Comparison of ENCODE assay signal across 18 cellular contexts in genomic region chr12:116638376-116638775, GRCh38.
A peak's percentile ranks its signal among the peaks of the same experiment; 100 is the strongest.
DNase-seq lines count a peak whose midpoint lies in the region; ATAC-seq, FAIRE-seq and TF ChIP-seq lines count a peak whose summit lies in the region.
"Had no signal": no experiment of that assay in that cellular context is flagged by ENCODE, and none has a peak within 500 bp of the region (broad histone marks: within the 10 kb centered on the region; RNA-seq: fewer than 3 reads in every experiment).

No MANE protein-coding gene starts in this region.

- no peaks in the 10 kb centered on the region for H4K20me1 ChIP-seq in HepG2 (ENCODE audit: insufficient read depth, low read length)

- no peak overlapping the region for H2AFZ ChIP-seq in HepG2 (ENCODE audit: low read length)
- H2AFZ ChIP-seq: GM23338 had no signal

- H3K36me3 ChIP-seq in HepG2 (replicated peaks in 1 of 2; ENCODE audit: control insufficient read depth in 1 of 2, insufficient read depth in 2 of 2, low read length in 2 of 2), result no peaks in the 10 kb centered on the region
- H3K36me3 ChIP-seq in right lobe of liver, result no peaks in the 10 kb centered on the region
- no peaks in the 10 kb centered on the region for H3K36me3 ChIP-seq in thymus (ENCODE audit: control insufficient read depth, insufficient read depth)
- H3K36me3 ChIP-seq in HAP-1 (replicated peaks), result no peaks in the 10 kb centered on the region

- peaks cover 45% of the 10 kb centered on the region for H3K4me1 ChIP-seq in HepG2 (ENCODE audit: insufficient read depth, low read length)
- H3K4me1 ChIP-seq in right lobe of liver, result peaks cover 0 to 27% (median 14%) of the 10 kb centered on the region in 4 donors
- peaks cover 11% of the 10 kb centered on the region for H3K4me1 ChIP-seq in thymus (ENCODE audit: control insufficient read depth, insufficient read depth, low read length)
- H3K4me1 ChIP-seq in HAP-1, result no peaks in the 10 kb centered on the region

- TF ChIP-seq RAD21 in HepG2 (CRISPR knock-in tag; IDR thresholded peaks at IDR 0.05), result no peak

- BruUV-seq in HepG2 (replicated peaks; lab: Mats Ljungman, UMichigan), result no TSS peak

- H3K27ac ChIP-seq in HepG2 (ENCODE audit: extremely low read length, insufficient read depth, low read length), result no peak overlapping the region
- H3K27ac ChIP-seq in right lobe of liver, result no peak overlapping the region
- H3K27ac ChIP-seq in C4-2B, result peak overlapping the region; percentile 98
- peak overlapping the region; percentile 99 for H3K27ac ChIP-seq in VCaP
- H3K27ac ChIP-seq in thymus (ENCODE audit: low read depth), result peak overlapping the region; percentile 13

- no peaks in the 10 kb centered on the region for H3K79me2 ChIP-seq in HepG2 (ENCODE audit: insufficient read depth, low read length)

- intact Hi-C loops in HepG2 (cut with micrococcal nuclease; ENCODE audit: unreplicated experiment) (no loop called here), right lobe of liver (cut with DNase I) (no loop called here), left colon (cut with DNase I, micrococcal nuclease) (no loop called here)

- ATAC-seq in HepG2 (no peak), right lobe of liver (no peak), left colon (no peak)
- ATAC-seq: CD8-positive, alpha-beta T cell; GM12878; GM23338 had no signal

- H3K4me3 ChIP-seq in HepG2 (replicated peaks in 1 of 3; ENCODE audit: insufficient read depth in 1 of 3, low read depth in 2 of 3, low read length in 3 of 3) (no peak overlapping the region), right lobe of liver (no peak overlapping the region), thymus (ENCODE audit: low read length) (no peak overlapping the region), HAP-1 (no peak overlapping the region)
- H3K4me3 ChIP-seq: GM12878, GM23338 had no signal

- no peaks in the 10 kb centered on the region for H3K9me3 ChIP-seq in HepG2 (ENCODE audit: low read length)
- H3K9me3 ChIP-seq in right lobe of liver, result no peaks in the 10 kb centered on the region
- no peaks in the 10 kb centered on the region for H3K9me3 ChIP-seq in thymus (ENCODE audit: control insufficient read depth)
- no peaks in the 10 kb centered on the region for H3K9me3 ChIP-seq in HAP-1
- H3K9me3 ChIP-seq: Caco-2 had no signal

- TF ChIP-seq POLR2A in HepG2 (IDR thresholded peaks at IDR 0.05; ENCODE audit: insufficient read depth in 1 of 2, low read depth in 2 of 2, low read length in 2 of 2), result no peak
- TF ChIP-seq POLR2A in right lobe of liver (IDR thresholded peaks at IDR 0.05), result no peak

- POLR2A ChIA-PET in HepG2 (lab: Yijun Ruan, JAX), result no interaction called here

- in situ Hi-C loops in HepG2 (cut with HindIII; ENCODE audit: extremely low pct_ligation_motif_present, low pct_unique_long_range_greater_than_20kb) (no loop called here), HAP-1 (cut with MboI; ENCODE audit: low sequenced_read_pairs) (no loop called here)

- TF ChIP-seq EP300 in HepG2 (IDR thresholded peaks at IDR 0.05; ENCODE audit: low read depth in 2 of 2, low read length in 2 of 2) (no peak), HepG2 (CRISPR knock-in tag; IDR thresholded peaks at IDR 0.05; ENCODE audit: borderline replicate concordance) (no peak)

- no peak for FAIRE-seq in HepG2 (lab: Jason Lieb, UNC)
- FAIRE-seq: G401.6, GM12878, GM19239 had no signal

- H3K9ac ChIP-seq in HepG2 (ENCODE audit: insufficient read depth, low read depth, low read length), result no peak overlapping the region

- WGBS in HepG2 (ENCODE audit: low lambda C conversion rate), result 91% methylated on average over 2 of the region's 2 CpGs
- WGBS in right lobe of liver (ENCODE audit: insufficient coverage, low coverage, low lambda C conversion rate, missing lambda C conversion rate), result 82% methylated on average over 2 of the region's 2 CpGs
- WGBS in thymus, result 98% methylated on average over 2 of the region's 2 CpGs

- H3K27me3 ChIP-seq in HepG2 (ENCODE audit: control insufficient read depth in 1 of 2, insufficient read depth in 2 of 2, low read length in 2 of 2) (peaks cover 1 to 32% of the 10 kb centered on the region in 2 experiments; a peak in 3 of 5 replicates), right lobe of liver (no peaks in the 10 kb centered on the region), thymus (ENCODE audit: control insufficient read depth, insufficient read depth) (no peaks in the 10 kb centered on the region), HAP-1 (ENCODE audit: low read depth) (no peaks in the 10 kb centered on the region)

- TF ChIP-seq CTCF in HepG2 (CRISPR knock-in tag; IDR thresholded peaks at IDR 0.05) (no peak), right lobe of liver (IDR thresholded peaks at IDR 0.05) (no peak), C4-2B (conservative IDR thresholded peaks at IDR 0.05) (no peak), VCaP (conservative IDR thresholded peaks at IDR 0.05) (no peak)

- DNase-seq in HepG2 (ENCODE audit: low spot score) (no peak), right lobe of liver (no peak), HAP-1 (ENCODE audit: low spot score in 2 of 2) (no peak), NCI-H1092 (lab: John Stamatoyannopoulos, UW) (no peak), left colon (no peak)
- DNase-seq: Caco-2; CD4-positive, CD25-positive, alpha-beta regulatory T cell; CD8-positive, alpha-beta T cell; DMS153; DND-41; H9 had no signal

- CTCF ChIA-PET in HepG2 (lab: Yijun Ruan, JAX; ENCODE audit: low intra/inter-chr PET ratio, low total read pairs), result no interaction called here

- no peak overlapping the region for H3K4me2 ChIP-seq in HepG2 (ENCODE audit: low read depth, low read length)
- H3K4me2 ChIP-seq: GM23338 had no signal

TF ChIP-seq in HepG2, 621 proteins besides CTCF, POLR2A, EP300 and RAD21:
- TF ChIP-seq CSRNP1 (CRISPR knock-in tag; IDR thresholded peaks at IDR 0.05) (no peak), MAF1 (CRISPR knock-in tag; IDR thresholded peaks at IDR 0.05; ENCODE audit: borderline replicate concordance) (no peak), ZNF768 (CRISPR knock-in tag; IDR thresholded peaks at IDR 0.05) (peak; percentile 74; the same call in 1 of the 2 replicates), FOSL2 (CRISPR knock-in tag; IDR thresholded peaks at IDR 0.05) (no peak)
TF ChIP-seq in HepG2: peak in this region for 1.

Comparison
In these comparisons a context has a peak if more than half of its experiments do, and no peak if none do; other contexts are left out.
1. H3K27ac ChIP-seq: peak in C4-2B (single experiment), VCaP (single experiment) and thymus (single experiment); none in HepG2 (single experiment) and right lobe of liver (0 of 3).